16 cellular contexts compared by ENCODE assay signal in the genomic region with DNA sequence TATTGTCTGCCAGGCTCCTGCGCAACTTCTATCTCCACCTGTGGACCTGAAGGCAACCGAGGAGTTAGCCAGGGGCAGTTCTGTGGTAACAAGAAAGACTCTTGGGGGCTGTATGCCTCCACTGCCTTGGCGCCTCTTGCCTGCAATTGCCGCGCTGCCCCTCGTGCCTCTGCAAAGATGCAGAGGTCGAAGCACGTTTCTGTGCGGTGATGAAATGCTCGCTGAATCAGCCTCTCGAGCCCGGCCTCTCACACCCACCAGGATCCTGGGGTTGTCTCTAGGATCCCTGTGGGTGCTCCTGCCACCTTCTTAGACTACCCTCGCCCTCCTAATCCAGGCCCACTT.
A peak's percentile ranks its signal among the peaks of the same experiment; 100 is the strongest.
DNase-seq lines count a peak whose midpoint lies in the region; ATAC-seq and TF ChIP-seq lines count a peak whose summit lies in the region.
"Had no signal": no experiment of that assay in that cellular context is flagged by ENCODE, and none has a peak within 500 bp of the region (broad histone marks: within the 10 kb centered on the region; RNA-seq: fewer than 3 reads in every experiment).

No MANE protein-coding gene starts in this region.

- H3K27me3 Mint-ChIP-seq in nephron (ENCODE audit: low read depth) = peaks cover 83% of the 10 kb centered on the region

- H3K27ac Mint-ChIP-seq in nephron = no peak overlapping the region
- H3K27ac Mint-ChIP-seq: activated CD8-positive, alpha-beta T cell treated with anti-CD3 and anti-CD28 coated beads, Interleukin-2, amount 10 ng/mL, durations not matched to agents 7 days and 5 days; memory B cell had no signal

- in situ Hi-C loops in ACHN (cut with HindIII; ENCODE audit: low pct_ligation_motif_present, low pct_unique_long_range_greater_than_20kb, low sequenced_read_pairs) = no loop called here

- ATAC-seq in GM21825 (IDR thresholded peaks at IDR 0.05; ENCODE audit: unreplicated experiment) (no peak), HG03097 (IDR thresholded peaks at IDR 0.05; ENCODE audit: low FRiP score, unreplicated experiment) (no peak)
- ATAC-seq: GM12878, K562 had no signal

- TF ChIP-seq CTCF in epithelial cell of esophagus (IDR thresholded peaks at IDR 0.05; ENCODE audit: insufficient read depth, low read depth, low read length, missing control alignments) = no peak
- no peak for TF ChIP-seq CTCF in nephron (IDR thresholded peaks at IDR 0.05; ENCODE audit: unreplicated experiment in 3 of 3)

- DNase-seq in D341Med (ENCODE audit: low spot score) (peak; percentile 27), NCI-H1092 (lab: John Stamatoyannopoulos, UW) (peak; percentile 57), epithelial cell of esophagus (ENCODE audit: low read depth) (peak; percentile 9), ACHN (no peak)
- DNase-seq in activated CD4-positive, CD25-positive, alpha-beta regulatory T cell (lab: John Stamatoyannopoulos, UW) = no peak
- DNase-seq: activated CD8-positive, alpha-beta T cell treated with anti-CD3 and anti-CD28 coated beads, Interleukin-2, amount 10 ng/mL, durations not matched to agents 7 days and 5 days; activated effector memory CD4-positive, alpha-beta T cell treated with anti-CD3 and anti-CD28 coated beads, Interleukin-2, amount 50 U/mL, for 16 hours; DND-41; SHP77 had no signal

- H3K4me1 Mint-ChIP-seq in nephron = peaks cover 8% of the 10 kb centered on the region
- H3K4me1 Mint-ChIP-seq: memory B cell had no signal

- H3K4me3 Mint-ChIP-seq in nephron = peak overlapping the region; percentile 8 to 53 (median 48)
- H3K4me3 Mint-ChIP-seq: activated CD8-positive, alpha-beta T cell treated with anti-CD3 and anti-CD28 coated beads, Interleukin-2, amount 10 ng/mL, durations not matched to agents 7 days and 5 days; memory B cell had no signal

- H3K4me3 ChIP-seq in epithelial cell of esophagus (ENCODE audit: low read length) = no peak overlapping the region
- H3K4me3 ChIP-seq: body of pancreas, GM12878, K562 had no signal

- H3K9me3 Mint-ChIP-seq in nephron = no peaks in the 10 kb centered on the region
- H3K9me3 Mint-ChIP-seq: memory B cell had no signal

- H3K36me3 Mint-ChIP-seq in nephron (ENCODE audit: low read depth) = no peaks in the 10 kb centered on the region
- H3K36me3 Mint-ChIP-seq: memory B cell had no signal

Comparison
In these comparisons a context has a peak if more than half of its experiments do, and no peak if none do; other contexts are left out.
1. DNase-seq: peak in D341Med (single experiment), NCI-H1092 (single experiment) and epithelial cell of esophagus (single experiment); none in ACHN (single experiment) and activated CD4-positive, CD25-positive, alpha-beta regulatory T cell (0 of 4).